In the genomic region with DNA sequence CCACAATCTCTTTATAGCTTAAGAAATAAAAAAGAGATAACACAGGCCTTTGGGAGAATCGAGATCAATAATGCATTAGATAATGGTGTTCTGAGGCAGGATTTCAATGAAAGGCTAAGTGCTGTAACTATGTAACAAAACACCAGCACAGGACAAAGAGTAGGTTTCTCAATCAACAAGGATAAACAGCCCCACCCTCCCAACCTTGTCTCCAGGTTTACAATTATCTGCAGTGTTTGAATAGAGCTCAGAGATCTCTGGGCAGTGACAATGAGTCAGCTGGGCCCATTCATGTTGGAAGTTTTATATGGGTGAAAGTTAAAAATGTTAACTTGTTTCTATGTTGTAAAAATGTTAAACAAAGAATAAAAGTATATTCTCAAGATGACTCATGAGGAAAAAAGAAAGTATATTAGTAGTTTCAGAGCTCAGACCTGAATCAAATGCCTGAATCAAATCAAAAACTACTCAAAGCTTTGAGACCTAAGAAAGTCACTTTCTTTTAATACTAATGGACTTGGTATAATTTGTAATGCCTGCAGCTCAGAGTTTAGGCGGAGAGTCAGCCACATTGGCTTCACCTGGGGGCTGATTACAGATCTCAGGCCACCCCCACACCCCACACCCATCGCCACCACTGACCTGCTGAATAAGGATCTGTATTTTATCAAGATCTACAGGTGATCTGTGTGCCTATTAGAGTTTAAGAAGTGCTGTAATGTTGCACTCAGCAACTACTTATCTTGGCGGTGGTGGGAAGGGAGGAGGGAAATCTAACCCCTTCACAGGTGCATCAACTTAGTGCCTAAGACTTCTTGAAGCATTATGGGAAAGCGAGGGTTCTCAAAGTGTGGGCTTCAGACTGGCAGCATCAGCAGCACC, we compare ENCODE assay signal across 12 cellular contexts. TPM values are rescaled to one million over a fixed set of nuclear protein-coding genes. Genes with fewer than 3 reads are reported as not detected.
DNase-seq lines count a peak whose midpoint lies in the region; ATAC-seq, FAIRE-seq and TF ChIP-seq lines count a peak whose summit lies in the region.
"Had no signal": no experiment of that assay in that cellular context is flagged by ENCODE, and none has a peak within 500 bp of the region (broad histone marks: within the 10 kb centered on the region; RNA-seq: fewer than 3 reads in every experiment).

No MANE protein-coding gene starts in this region.

- no peaks in the 10 kb centered on the region for H3K36me3 Mint-ChIP-seq in CD4-positive, alpha-beta T cell (ENCODE audit: low read depth)
- H3K36me3 Mint-ChIP-seq: naive B cell had no signal

- H3K9me3 ChIP-seq in GM23248 (ENCODE audit: low read depth) = no peaks in the 10 kb centered on the region
- H3K9me3 ChIP-seq in colonic mucosa = no peaks in the 10 kb centered on the region
- no peaks in the 10 kb centered on the region for H3K9me3 ChIP-seq in prostate gland
- no peaks in the 10 kb centered on the region for H3K9me3 ChIP-seq in CD4-positive, alpha-beta T cell (ENCODE audit: control insufficient read depth, low read length)
- H3K9me3 ChIP-seq: SJCRH30 had no signal

- H3K4me3 ChIP-seq in GM23248 (no peak overlapping the region; the same call in 1 of the 2 replicates), colonic mucosa (no peak overlapping the region), prostate gland (no peak overlapping the region)
- H3K4me3 ChIP-seq: SJCRH30 had no signal

- H3K9me3 Mint-ChIP-seq in CD4-positive, alpha-beta T cell = no peaks in the 10 kb centered on the region
- H3K9me3 Mint-ChIP-seq: naive B cell had no signal

- 96 to 97% methylated on average over 5 of the region's 5 CpGs for WGBS in GM23248 (ENCODE audit: low coverage in 1 of 2, low lambda C conversion rate in 2 of 2, missing lambda C conversion rate in 2 of 2), 2 experiments
- WGBS in prostate gland = 48% methylated on average over 5 of the region's 5 CpGs

- no peak for ATAC-seq in GM19324 (IDR thresholded peaks at IDR 0.05; ENCODE audit: low FRiP score, unreplicated experiment)
- ATAC-seq in CD4-positive, alpha-beta T cell (ENCODE audit: poor library complexity) = no peak

- H3K36me3 ChIP-seq in GM23248 (ENCODE audit: low read depth) (no peaks in the 10 kb centered on the region), colonic mucosa (no peaks in the 10 kb centered on the region), prostate gland (no peaks in the 10 kb centered on the region)
- H3K36me3 ChIP-seq: SJCRH30 had no signal

- peak overlapping the region; percentile 49; the same call in 1 of the 2 replicates for H3K9ac ChIP-seq in GM23248
- H3K9ac ChIP-seq in colonic mucosa (ENCODE audit: low read depth in 2 of 2, low read length in 2 of 2) = peak overlapping the region; percentile 32 to 76

- peaks cover 23% of the 10 kb centered on the region for H3K4me1 ChIP-seq in GM23248 (ENCODE audit: insufficient read depth)
- H3K4me1 ChIP-seq in colonic mucosa = no peaks in the 10 kb centered on the region
- peaks cover 7% of the 10 kb centered on the region for H3K4me1 ChIP-seq in prostate gland (replicated peaks)
- H3K4me1 ChIP-seq: SJCRH30 had no signal

- TF ChIP-seq CTCF in colonic mucosa (IDR thresholded peaks at IDR 0.05) (no peak), prostate gland (IDR thresholded peaks at IDR 0.05) (no peak)
- no peak for TF ChIP-seq CTCF in CD4-positive, alpha-beta T cell (IDR thresholded peaks at IDR 0.05)

- H3K9me2 ChIP-seq in GM23248 (ENCODE audit: insufficient read depth) = no peaks in the 10 kb centered on the region

- H3K27me3 ChIP-seq in GM23248 (replicated peaks; ENCODE audit: insufficient read depth) (no peaks in the 10 kb centered on the region), colonic mucosa (no peaks in the 10 kb centered on the region), prostate gland (replicated peaks; ENCODE audit: insufficient read depth) (no peaks in the 10 kb centered on the region)
- H3K27me3 ChIP-seq in CD4-positive, alpha-beta T cell (ENCODE audit: control insufficient read depth, insufficient read depth, low read length) = peaks cover 13% of the 10 kb centered on the region
- H3K27me3 ChIP-seq: SJCRH30 had no signal

- H3K27ac ChIP-seq in GM23248 = peak overlapping the region; percentile 80
- H3K27ac ChIP-seq in colonic mucosa = peak overlapping the region; percentile 81
- H3K27ac ChIP-seq in prostate gland = peak overlapping the region; percentile 29 to 46
- H3K27ac ChIP-seq in CD4-positive, alpha-beta T cell (ENCODE audit: low read depth, low read length) = no peak overlapping the region
- H3K27ac ChIP-seq: SJCRH30 had no signal

- H4K20me1 ChIP-seq in GM23248 (ENCODE audit: insufficient read depth) = no peaks in the 10 kb centered on the region

- in situ Hi-C loops in GM23248 (cut with MboI) = loop anchor here (10.0 kb wide), 2 partner anchors 87 to 423 kb away; no protein-coding TSS in a partner anchor

- POLR2A ChIA-PET in CD4-positive, alpha-beta T cell (lab: Charles Lee) = no interaction called here

- peak overlapping the region; percentile 53 for H3K4me2 ChIP-seq in GM23248 (ENCODE audit: unreplicated experiment)

- H3F3A ChIP-seq in GM23248 (ENCODE audit: insufficient read depth) = peaks cover 21% of the 10 kb centered on the region

- H3K79me2 ChIP-seq in GM23248 (ENCODE audit: insufficient read depth) = no peaks in the 10 kb centered on the region

- TF ChIP-seq POLR2A in prostate gland (IDR thresholded peaks at IDR 0.05) = no peak

- intact Hi-C loops in colonic mucosa (cut with DNase I) = loop anchor here (5.0 kb wide), 1 partner anchor 750 kb away; no protein-coding TSS in a partner anchor
- intact Hi-C loops in prostate gland (cut with DNase I) = no loop called here
- intact Hi-C loops in CD4-positive, alpha-beta T cell (cut with DNase I, micrococcal nuclease) = no loop called here

- CTCF ChIA-PET in CD4-positive, alpha-beta T cell (lab: Charles Lee) = interaction anchor here (0.5 to 1.2 kb wide), 2 partner anchors 747 to 1933 kb away, joined by 3 to 5 read pairs; no protein-coding TSS in a partner anchor

- H3K27ac Mint-ChIP-seq in CD4-positive, alpha-beta T cell = no peak overlapping the region
- H3K27ac Mint-ChIP-seq: naive B cell had no signal

- DNase-seq in GM23248 (peak; percentile 61), NCI-H2029 treated with DMSO at 0.1 percent for 48 hours (lab: John Stamatoyannopoulos, UW) (peak; percentile 86), colonic mucosa (peak; percentile 82), prostate gland (ENCODE audit: low spot score) (peak; percentile 74), NOMO-1 treated with DMSO at 0.1 percent for 48 hours (lab: John Stamatoyannopoulos, UW; ENCODE audit: unreplicated experiment) (no peak), HTR-8/SVneo (ENCODE audit: insufficient read length, low spot score) (no peak)
- DNase-seq in CD4-positive, alpha-beta T cell = no peak
- DNase-seq: naive B cell, SJCRH30 had no signal

- H3K4me1 Mint-ChIP-seq in CD4-positive, alpha-beta T cell (ENCODE audit: low read depth) = no peaks in the 10 kb centered on the region
- H3K4me1 Mint-ChIP-seq: naive B cell had no signal

- FAIRE-seq in HTR-8/SVneo (lab: Jason Lieb, UNC) = no peak
- FAIRE-seq: endothelial cell of umbilical vein, H1 had no signal

- H3K27me3 Mint-ChIP-seq in CD4-positive, alpha-beta T cell = peaks cover 63% of the 10 kb centered on the region

- H3K4me3 Mint-ChIP-seq in CD4-positive, alpha-beta T cell = no peak overlapping the region
- H3K4me3 Mint-ChIP-seq: naive B cell had no signal

- H2AFZ ChIP-seq in GM23248 = no peak overlapping the region

RNA-seq across cellular contexts. Expression of a gene that starts 17.2 kb away (rescaled TPM):
- not detected in 2 replicates for total RNA-seq in GM23248 (2014; rRNA removed; shearing (Covaris generic))
- polyA plus RNA-seq in GM23248 (2016; fragmentation: Nextera tagmentation; extraction: Ambion mirVana) = not detected in 2 replicates
- total RNA-seq in colonic mucosa (1,000 to 10,000 TPM; 1,610 to 1,735 TPM), prostate gland (not detected)
- not detected for total RNA-seq in CD4-positive, alpha-beta T cell
- total RNA-seq: endothelial cell of umbilical vein, H1 had no signal
- polyA plus RNA-seq: endothelial cell of umbilical vein, H1 had no signal

RNA-seq across cellular contexts. Expression of a gene that starts 35.2 kb away (rescaled TPM):
- total RNA-seq in GM23248 (2014; rRNA removed; shearing (Covaris generic)) = not detected in 2 replicates
- not detected in 2 replicates for polyA plus RNA-seq in GM23248 (2016; fragmentation: Nextera tagmentation; extraction: Ambion mirVana)
- 1 to 10 TPM; 2.2 to 4.4 TPM for total RNA-seq in colonic mucosa
- total RNA-seq in prostate gland = not detected
- not detected for total RNA-seq in CD4-positive, alpha-beta T cell
- total RNA-seq: endothelial cell of umbilical vein, H1, SJCRH30 had no signal
- polyA plus RNA-seq: endothelial cell of umbilical vein, H1 had no signal

RNA-seq across cellular contexts. Expression of a gene that starts 35.2 kb away (rescaled TPM):
- not detected in 2 replicates for total RNA-seq in GM23248 (2014; rRNA removed; shearing (Covaris generic))
- 0.13 TPM in 1 of 2 replicates, not detected in the other for polyA plus RNA-seq in GM23248 (2016; fragmentation: Nextera tagmentation; extraction: Ambion mirVana)
- total RNA-seq in colonic mucosa = 1 to 10 TPM in 1 of 2 donors, under 1 TPM in 1; 0.27 to 1.2 TPM
- 10 to 100 TPM; 19.6 to 38.9 TPM for total RNA-seq in prostate gland
- total RNA-seq in CD4-positive, alpha-beta T cell = not detected
- total RNA-seq: endothelial cell of umbilical vein, H1, SJCRH30 had no signal
- polyA plus RNA-seq: endothelial cell of umbilical vein, H1 had no signal

Comparison
In these comparisons a context has a peak if more than half of its experiments do, and no peak if none do; other contexts are left out.
1. DNase-seq: peak in GM23248 (single experiment), NCI-H2029 treated with DMSO at 0.1 percent for 48 hours (single experiment), colonic mucosa (single experiment) and prostate gland (single experiment); none in CD4-positive, alpha-beta T cell (0 of 10), NOMO-1 treated with DMSO at 0.1 percent for 48 hours (single experiment) and HTR-8/SVneo (single experiment).
2. RNA of a gene that starts 17.2 kb away (total RNA-seq): 1,610 to 1,735 TPM in colonic mucosa; not detected in GM23248, not detected in prostate gland and not detected in CD4-positive, alpha-beta T cell; every median in the first group is over 1,000 times any median in the second.
3. RNA of a gene that starts 35.2 kb away (total RNA-seq): 19.6 to 38.9 TPM in prostate gland; 0.27 to 1.2 TPM in colonic mucosa, not detected in GM23248 and not detected in CD4-positive, alpha-beta T cell; every median in the first group is over 4 times any median in the second.